ENCODE assay signal across 35 cellular contexts in the genomic region with DNA sequence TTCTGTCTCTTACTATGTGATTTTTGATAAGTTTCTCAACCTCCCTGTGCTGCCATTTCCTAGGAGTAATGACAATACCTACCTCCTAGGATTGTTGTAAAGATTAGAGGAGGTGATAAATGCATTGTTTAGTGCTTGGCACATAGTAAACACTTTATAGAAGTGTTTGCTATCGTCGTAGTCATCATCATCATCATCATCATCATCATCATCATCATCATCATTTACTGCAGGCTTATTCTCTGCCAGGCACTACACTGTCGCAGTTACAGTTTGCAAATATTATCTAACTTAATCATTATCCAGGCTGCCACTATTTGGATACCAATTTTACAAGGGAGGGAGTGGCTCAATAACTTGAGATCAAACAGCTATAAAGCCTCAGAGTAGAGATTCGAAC. TPM values are rescaled to one million over a fixed set of nuclear protein-coding genes. Genes with fewer than 3 reads are reported as not detected.
"Had no signal": no experiment of that assay in that cellular context is flagged by ENCODE, and none has a peak within 500 bp of the region (broad histone marks: within the 10 kb centered on the region; RNA-seq: fewer than 3 reads in every experiment).

No MANE protein-coding gene starts in this region.

- FAIRE-seq: astrocyte, TTC549 had no signal

- H3K4me3 ChIP-seq: adrenal gland, body of pancreas, breast epithelium had no signal

- H3K36me3 ChIP-seq: adrenal gland, brain microvascular endothelial cell, breast epithelium had no signal

- H3K9me3 ChIP-seq: adrenal gland, body of pancreas, breast epithelium had no signal

- H3K4me1 ChIP-seq: adrenal gland, body of pancreas, breast epithelium had no signal

- DNase-seq: activated B cell treated with CpG ODN at 0.5 μM for 24 hours; activated CD4-positive, alpha-beta memory T cell treated with anti-CD3 and anti-CD28 coated beads for 36 hours; activated CD4-positive, alpha-beta T cell treated with anti-CD3 and anti-CD28 coated beads for 4 hours; activated CD4-positive, alpha-beta T cell treated with anti-CD3 and anti-CD28 coated beads, Interleukin-2, amount 10 ng/mL, durations not matched to agents 24 days and 14 days; activated CD4-positive, alpha-beta T cell treated with anti-CD3 and anti-CD28 coated beads, Interleukin-2, amount 50 U/mL, for 1 hour; activated CD4-positive, alpha-beta T cell treated with anti-CD3 and anti-CD28 coated beads, Interleukin-2, amount 50 U/mL, for 4 hours; activated CD4-positive, CD25-positive, alpha-beta regulatory T cell treated with anti-CD3 and anti-CD28 coated beads, Interleukin-2, amount 50 U/mL, for 72 hours; activated CD8-positive, alpha-beta memory T cell treated with anti-CD3 and anti-CD28 coated beads, Interleukin-2, amount 50 U/mL, for 4 hours; activated CD8-positive, alpha-beta T cell treated with anti-CD3 and anti-CD28 coated beads for 36 hours; activated effector memory CD4-positive, alpha-beta T cell treated with anti-CD3 and anti-CD28 coated beads, Interleukin-2, amount 50 U/mL, for 16 hours; activated gamma-delta T cell treated with Interleukin-2 at 50 U/mL for 16 hours; activated naive CD4-positive, alpha-beta T cell; activated naive CD4-positive, alpha-beta T cell treated with anti-CD3 and anti-CD28 coated beads for 36 hours; activated naive CD4-positive, alpha-beta T cell treated with anti-CD3 and anti-CD28 coated beads, Interleukin-2, amount 50 U/mL, for 16 hours; activated naive CD8-positive, alpha-beta T cell treated with anti-CD3 and anti-CD28 coated beads for 36 hours; activated T-cell treated with anti-CD3 and anti-CD28 coated beads for 4 hours; activated T-cell treated with anti-CD3 and anti-CD28 coated beads, Interleukin-2, amount 50 U/mL, for 1 hour; activated T-cell treated with anti-CD3 and anti-CD28 coated beads, Interleukin-2, amount 50 U/mL, for 4 hours; activated T-cell treated with anti-CD3 and anti-CD28 coated beads, Interleukin-2, amount 50 U/mL, for 72 hours; adrenal gland; amniotic stem cell; aorta; body of pancreas; brain microvascular endothelial cell; central memory CD4-positive, alpha-beta T cell; T-helper 1 cell; T-helper 2 cell; T-helper 9 cell had no signal

- ATAC-seq: activated CD8-positive, alpha-beta T cell treated with anti-CD3 and anti-CD28 coated beads for 36 hours; activated naive CD4-positive, alpha-beta T cell treated with anti-CD3 and anti-CD28 coated beads, Interleukin-2, amount 50 U/mL, for 72 hours; activated T-cell treated with anti-CD3 and anti-CD28 coated beads, Interleukin-2, amount 50 U/mL, for 4 hours; activated T-cell treated with anti-CD3 and anti-CD28 coated beads, Interleukin-2, amount 50 U/mL, for 72 hours; activated T-helper 17 cell treated with anti-CD3 and anti-CD28 coated beads, Interleukin-2, amount 50 U/mL, for 72 hours; body of pancreas had no signal

- H3K27me3 ChIP-seq: adrenal gland, body of pancreas, brain microvascular endothelial cell, breast epithelium had no signal

- H3K27ac ChIP-seq: adrenal gland, body of pancreas, brain microvascular endothelial cell, breast epithelium, VCaP had no signal

RNA-seq across cellular contexts. Expression of gene SGCD, which starts 24.5 kb away (rescaled TPM):
- total RNA-seq: activated B cell treated with CpG ODN at 0.5 μM for 24 hours; activated CD4-positive, alpha-beta memory T cell treated with anti-CD3 and anti-CD28 coated beads for 36 hours; activated CD4-positive, alpha-beta T cell treated with anti-CD3 and anti-CD28 coated beads, Interleukin-2, amount 10 ng/mL, durations not matched to agents 24 days and 14 days; activated CD8-positive, alpha-beta T cell treated with anti-CD3 and anti-CD28 coated beads for 36 hours; activated naive CD4-positive, alpha-beta T cell treated with anti-CD3 and anti-CD28 coated beads for 36 hours; activated naive CD8-positive, alpha-beta T cell treated with anti-CD3 and anti-CD28 coated beads for 36 hours; activated T-helper 1 cell treated with anti-CD3 and anti-CD28 coated beads, Interleukin-12 subunit alpha, Interleukin-12 subunit beta, Interleukin-2, Interleukin-4 antibody, amounts not matched to agents 30 ng/mL and 10 ng/mL and 1 ng/mL, durations not matched to agents 14 hours and 24 hours and 36 hours; activated T-helper 17 cell treated with anti-CD3 and anti-CD28 coated beads, Interleukin-2, amount 50 U/mL, for 72 hours had no signal
